8 cellular contexts compared by ENCODE assay signal in genomic region chr6:34888441-34888820, GRCh38. TPM values are rescaled to one million over a fixed set of nuclear protein-coding genes. Genes with fewer than 3 reads are reported as not detected.
DNase-seq lines count a peak whose midpoint lies in the region; ATAC-seq lines count a peak whose summit lies in the region.

No MANE protein-coding gene starts in this region.

- peaks cover 4% of the 10 kb centered on the region for H3K4me1 ChIP-seq in iPS-18a (ENCODE audit: control insufficient read depth, low read depth, low read length)
- H3K4me1 ChIP-seq in stomach smooth muscle (ENCODE audit: control insufficient read depth, insufficient read depth, low read length): peaks cover 20% of the 10 kb centered on the region

- H3K9ac ChIP-seq in iPS-18a (ENCODE audit: low read length): peak overlapping the region; percentile 87
- peak overlapping the region; percentile 85 to 98 for H3K9ac ChIP-seq in stomach smooth muscle (ENCODE audit: low read length in 2 of 2)

- CTCF ChIA-PET in activated CD8-positive, alpha-beta T cell treated with anti-CD3 and anti-CD28 coated beads, Interleukin-2, amount 10 ng/mL, durations not matched to agents 7 days and 5 days (lab: Charles Lee): interaction anchor here (0.7 to 1.7 kb wide), 5 partner anchors 9 to 428 kb away, joined by 3 to 6 read pairs (median 4); partner anchors contain the start of gene SNRPC

- H3K9me3 ChIP-seq in iPS-18a (ENCODE audit: control insufficient read depth, low read depth, low read length): no peaks in the 10 kb centered on the region
- no peaks in the 10 kb centered on the region for H3K9me3 ChIP-seq in stomach smooth muscle (ENCODE audit: control insufficient read depth in 2 of 2, low read length in 2 of 2)

- no peaks in the 10 kb centered on the region for H3K9me3 Mint-ChIP-seq in activated CD8-positive, alpha-beta T cell treated with anti-CD3 and anti-CD28 coated beads, Interleukin-2, amount 10 ng/mL, durations not matched to agents 7 days and 5 days (ENCODE audit: insufficient read depth)

- H3K4me3 ChIP-seq in iPS-18a (ENCODE audit: low read length) (peak overlapping the region; percentile 99), stomach smooth muscle (ENCODE audit: low read length in 2 of 2) (peak overlapping the region; percentile 88 to 98)

- no peak for ATAC-seq in activated CD8-positive, alpha-beta T cell treated with anti-CD3 and anti-CD28 coated beads, Interleukin-2, amount 10 ng/mL, durations not matched to agents 7 days and 5 days
- no peak for ATAC-seq in HG03342 (IDR thresholded peaks at IDR 0.05; ENCODE audit: unreplicated experiment)

- POLR2A ChIA-PET in activated CD8-positive, alpha-beta T cell treated with anti-CD3 and anti-CD28 coated beads, Interleukin-2, amount 10 ng/mL, durations not matched to agents 7 days and 5 days (lab: Charles Lee): interaction anchor here (0.6 to 3.1 kb wide), 21 partner anchors 9 to 1283 kb away, joined by 3 to 24 read pairs (median 3); partner anchors contain the start of genes BLTP3A, ILRUN, RPS10 and SNRPC

- peak overlapping the region; percentile 99 for H3K27ac Mint-ChIP-seq in activated CD8-positive, alpha-beta T cell treated with anti-CD3 and anti-CD28 coated beads, Interleukin-2, amount 10 ng/mL, durations not matched to agents 7 days and 5 days

- peaks cover 7% of the 10 kb centered on the region for H3K27me3 Mint-ChIP-seq in activated CD8-positive, alpha-beta T cell treated with anti-CD3 and anti-CD28 coated beads, Interleukin-2, amount 10 ng/mL, durations not matched to agents 7 days and 5 days (ENCODE audit: low read depth)

- H3K27me3 ChIP-seq in iPS-18a (ENCODE audit: control insufficient read depth, insufficient read depth, low read length): no peaks in the 10 kb centered on the region
- H3K27me3 ChIP-seq in stomach smooth muscle (ENCODE audit: control insufficient read depth in 1 of 2, insufficient read depth in 2 of 2, low read length in 2 of 2): no peaks in the 10 kb centered on the region

- H3K4me3 Mint-ChIP-seq in activated CD8-positive, alpha-beta T cell treated with anti-CD3 and anti-CD28 coated beads, Interleukin-2, amount 10 ng/mL, durations not matched to agents 7 days and 5 days: peak overlapping the region; percentile 97

- peak; percentile 33 for DNase-seq in NCI-H446 treated with DMSO at 0.1 percent for 48 hours (lab: John Stamatoyannopoulos, UW)
- no peak for DNase-seq in NCI-H446 (lab: John Stamatoyannopoulos, UW)
- DNase-seq in activated CD8-positive, alpha-beta T cell treated with anti-CD3 and anti-CD28 coated beads, Interleukin-2, amount 10 ng/mL, durations not matched to agents 7 days and 5 days: no peak
- DNase-seq in AG08396 (ENCODE audit: low spot score): no peak
- DNase-seq in activated effector memory CD4-positive, alpha-beta T cell treated with anti-CD3 and anti-CD28 coated beads, Interleukin-2, amount 50 U/mL, for 16 hours: no peak

- peaks cover 35% of the 10 kb centered on the region for H3K4me1 Mint-ChIP-seq in activated CD8-positive, alpha-beta T cell treated with anti-CD3 and anti-CD28 coated beads, Interleukin-2, amount 10 ng/mL, durations not matched to agents 7 days and 5 days (ENCODE audit: low read depth)

- H3K36me3 ChIP-seq in iPS-18a (ENCODE audit: control insufficient read depth, low read depth, low read length) (no peaks in the 10 kb centered on the region), stomach smooth muscle (ENCODE audit: control insufficient read depth in 2 of 2, insufficient read depth in 2 of 2, low read length in 2 of 2) (no peaks in the 10 kb centered on the region)

- H3K36me3 Mint-ChIP-seq in activated CD8-positive, alpha-beta T cell treated with anti-CD3 and anti-CD28 coated beads, Interleukin-2, amount 10 ng/mL, durations not matched to agents 7 days and 5 days (ENCODE audit: low read depth): peaks cover 20% of the 10 kb centered on the region

- H3K27ac ChIP-seq in iPS-18a (ENCODE audit: low read length) (peak overlapping the region; percentile 90), stomach smooth muscle (ENCODE audit: low read length) (peak overlapping the region; percentile 91)

RNA-seq across cellular contexts. Expression of gene TAF11, which starts 0.6 kb away (rescaled TPM):
- total RNA-seq in activated CD8-positive, alpha-beta T cell treated with anti-CD3 and anti-CD28 coated beads, Interleukin-2, amount 10 ng/mL, durations not matched to agents 7 days and 5 days: 10 to 100 TPM; 28.3 to 31.9 TPM

RNA-seq across cellular contexts. Expression of gene ANKS1A, which starts 0.6 kb away (rescaled TPM):
- 1 to 10 TPM; 5.3 to 5.8 TPM for total RNA-seq in activated CD8-positive, alpha-beta T cell treated with anti-CD3 and anti-CD28 coated beads, Interleukin-2, amount 10 ng/mL, durations not matched to agents 7 days and 5 days
